ENCODE assay signal across 26 cellular contexts in genomic region chr1:116201921-116202320, GRCh38.
"Had no signal": no experiment of that assay in that cellular context is flagged by ENCODE, and none has a peak within 500 bp of the region (broad histone marks: within the 10 kb centered on the region; RNA-seq: fewer than 3 reads in every experiment).

No MANE protein-coding gene starts in this region.

- DNase-seq: activated B cell treated with CpG ODN at 0.5 μM for 24 hours; activated CD4-positive, alpha-beta T cell treated with anti-CD3 and anti-CD28 coated beads for 48 hours; activated CD4-positive, alpha-beta T cell treated with anti-CD3 and anti-CD28 coated beads, Interleukin-2, amount 50 U/mL, for 1 hour; activated CD4-positive, alpha-beta T cell treated with anti-CD3 and anti-CD28 coated beads, Interleukin-2, amount 50 U/mL, for 48 hours; activated CD8-positive, alpha-beta memory T cell treated with anti-CD3 and anti-CD28 coated beads for 24 hours; activated CD8-positive, alpha-beta T cell treated with anti-CD3 and anti-CD28 coated beads for 36 hours; activated effector memory CD4-positive, alpha-beta T cell treated with Interleukin-2 at 50 U/mL for 16 hours; activated gamma-delta T cell treated with Interleukin-2 at 50 U/mL for 16 hours; activated naive CD4-positive, alpha-beta T cell treated with anti-CD3 and anti-CD28 coated beads, Interleukin-2, amount 50 U/mL, for 16 hours; activated naive CD4-positive, alpha-beta T cell treated with Interleukin-2 at 50 U/mL for 16 hours; activated T-cell treated with anti-CD3 and anti-CD28 coated beads, Interleukin-2, amount 50 U/mL, for 4 hours; amniotic stem cell; aorta; body of pancreas; central memory CD4-positive, alpha-beta T cell; cerebellar nuclear complex; colonic mucosa; effector CD8-positive, alpha-beta T cell; foreskin fibroblast; head of caudate nucleus; hippocampal formation; T-helper 1 cell; T-helper 17 cell; T1000 had no signal

- H3K27ac ChIP-seq: body of pancreas, cardiac muscle cell, colonic mucosa, epithelial cell of prostate had no signal

- H3K9me3 ChIP-seq: body of pancreas, colonic mucosa had no signal

- H3K27me3 ChIP-seq: body of pancreas, colonic mucosa had no signal

- H3K4me3 ChIP-seq: body of pancreas, cardiac muscle cell, colonic mucosa had no signal

- H3K4me1 ChIP-seq: colonic mucosa had no signal

- H3K36me3 ChIP-seq: cardiac muscle cell, colonic mucosa had no signal
